ENCODE assay signal across 21 cellular contexts in genomic region chr16:49630783-49631182, GRCh38.
A peak's percentile ranks its signal among the peaks of the same experiment; 100 is the strongest.
DNase-seq lines count a peak whose midpoint lies in the region; ATAC-seq and TF ChIP-seq lines count a peak whose summit lies in the region.
"Had no signal": no experiment of that assay in that cellular context is flagged by ENCODE, and none has a peak within 500 bp of the region (broad histone marks: within the 10 kb centered on the region; RNA-seq: fewer than 3 reads in every experiment).

No MANE protein-coding gene starts in this region.

- H3K4me2 ChIP-seq in neural progenitor cell = no peak overlapping the region
- H3K4me2 ChIP-seq: GM23338 had no signal

- no peaks in the 10 kb centered on the region for H3K9me3 Mint-ChIP-seq in natural killer cell treated with Interleukin-12 subunit alpha and Interleukin-12 subunit beta and Interleukin-15 and Interleukin-18, amount 100 ng/mL, for 72 hours
- H3K9me3 Mint-ChIP-seq in natural killer cell (no peaks in the 10 kb centered on the region), endothelial cell (ENCODE audit: unreplicated experiment) (no peaks in the 10 kb centered on the region), neural progenitor cell (peaks cover 9% of the 10 kb centered on the region)
- H3K9me3 Mint-ChIP-seq: CD4-positive, alpha-beta memory T cell; GM23338 had no signal

- H3K9me3 ChIP-seq in neural progenitor cell (ENCODE audit: low read depth) = no peaks in the 10 kb centered on the region
- H3K9me3 ChIP-seq in suprapubic skin = no peaks in the 10 kb centered on the region

- intact Hi-C loops in natural killer cell (cut with micrococcal nuclease) = no loop called here

- H3K27ac ChIP-seq in neural progenitor cell (no peak overlapping the region), suprapubic skin (no peak overlapping the region)

- H3K36me3 ChIP-seq in neural progenitor cell = no peaks in the 10 kb centered on the region
- peaks cover 5% of the 10 kb centered on the region for H3K36me3 ChIP-seq in suprapubic skin

- no peak overlapping the region for H3K9ac ChIP-seq in neural progenitor cell

- TF ChIP-seq CTCF in natural killer cell (IDR thresholded peaks at IDR 0.05) = no peak
- no peak for TF ChIP-seq CTCF in endothelial cell (IDR thresholded peaks at IDR 0.05; ENCODE audit: unreplicated experiment)
- no peak for TF ChIP-seq CTCF in neural progenitor cell (IDR thresholded peaks at IDR 0.05)
- no peak for TF ChIP-seq CTCF in suprapubic skin (IDR thresholded peaks at IDR 0.05)

- no peak for ATAC-seq in natural killer cell treated with Interleukin-12 subunit alpha and Interleukin-12 subunit beta and Interleukin-15 and Interleukin-18, amount 100 ng/mL, for 72 hours
- ATAC-seq in natural killer cell = no peak
- no peak for ATAC-seq in HG03460 (IDR thresholded peaks at IDR 0.05; ENCODE audit: unreplicated experiment)
- no peak for ATAC-seq in GM21786 (IDR thresholded peaks at IDR 0.05; ENCODE audit: unreplicated experiment)
- ATAC-seq: GM12878, GM23338, HepG2 had no signal

- H3K79me2 ChIP-seq in neural progenitor cell (ENCODE audit: low read depth) = peaks cover 16% of the 10 kb centered on the region

- no peaks in the 10 kb centered on the region for H3K27me3 ChIP-seq in neural progenitor cell
- no peaks in the 10 kb centered on the region for H3K27me3 ChIP-seq in suprapubic skin

- H3K4me3 ChIP-seq in neural progenitor cell = no peak overlapping the region
- H3K4me3 ChIP-seq in suprapubic skin = no peak overlapping the region
- H3K4me3 ChIP-seq: GM12878, GM23338 had no signal

- peaks cover 42% of the 10 kb centered on the region for H4K20me1 ChIP-seq in neural progenitor cell (ENCODE audit: low read depth)

- TF ChIP-seq POLR2A in suprapubic skin (IDR thresholded peaks at IDR 0.05) = no peak

- TF ChIP-seq EP300 in suprapubic skin (IDR thresholded peaks at IDR 0.05) = no peak

- H3K36me3 Mint-ChIP-seq in natural killer cell treated with Interleukin-12 subunit alpha and Interleukin-12 subunit beta and Interleukin-15 and Interleukin-18, amount 100 ng/mL, for 72 hours = no peaks in the 10 kb centered on the region
- H3K36me3 Mint-ChIP-seq in natural killer cell (no peaks in the 10 kb centered on the region), endothelial cell (ENCODE audit: low read depth, unreplicated experiment) (peaks cover 22% of the 10 kb centered on the region), neural progenitor cell (peaks cover 22% of the 10 kb centered on the region)
- H3K36me3 Mint-ChIP-seq: CD4-positive, alpha-beta memory T cell had no signal

- H3K27me3 Mint-ChIP-seq in natural killer cell treated with Interleukin-12 subunit alpha and Interleukin-12 subunit beta and Interleukin-15 and Interleukin-18, amount 100 ng/mL, for 72 hours = no peaks in the 10 kb centered on the region
- H3K27me3 Mint-ChIP-seq in natural killer cell (ENCODE audit: low read depth in 2 of 2) = no peaks in the 10 kb centered on the region
- H3K27me3 Mint-ChIP-seq in endothelial cell (ENCODE audit: unreplicated experiment) = peaks cover 9% of the 10 kb centered on the region
- H3K27me3 Mint-ChIP-seq in neural progenitor cell (ENCODE audit: insufficient read depth, low read depth) = peaks cover 2% of the 10 kb centered on the region
- H3K27me3 Mint-ChIP-seq: B cell had no signal

- H3K4me3 Mint-ChIP-seq in natural killer cell treated with Interleukin-12 subunit alpha and Interleukin-12 subunit beta and Interleukin-15 and Interleukin-18, amount 100 ng/mL, for 72 hours = no peak overlapping the region
- no peak overlapping the region for H3K4me3 Mint-ChIP-seq in natural killer cell
- peak overlapping the region; percentile 4 for H3K4me3 Mint-ChIP-seq in endothelial cell (ENCODE audit: unreplicated experiment)
- no peak overlapping the region for H3K4me3 Mint-ChIP-seq in neural progenitor cell
- H3K4me3 Mint-ChIP-seq: B cell; CD4-positive, alpha-beta memory T cell; GM23338 had no signal

- no peak overlapping the region for H3K27ac Mint-ChIP-seq in natural killer cell treated with Interleukin-12 subunit alpha and Interleukin-12 subunit beta and Interleukin-15 and Interleukin-18, amount 100 ng/mL, for 72 hours
- no peak overlapping the region for H3K27ac Mint-ChIP-seq in natural killer cell
- no peak overlapping the region for H3K27ac Mint-ChIP-seq in endothelial cell (ENCODE audit: unreplicated experiment)
- H3K27ac Mint-ChIP-seq in neural progenitor cell = peak overlapping the region; percentile 6
- H3K27ac Mint-ChIP-seq: B cell; CD4-positive, alpha-beta memory T cell; GM23338 had no signal

- H3F3A ChIP-seq in neural progenitor cell (ENCODE audit: low read depth) = no peaks in the 10 kb centered on the region

- 94% methylated on average over 4 of the region's 4 CpGs for WGBS in suprapubic skin

- DNase-seq in natural killer cell treated with Interleukin-12 subunit alpha and Interleukin-12 subunit beta and Interleukin-15 and Interleukin-18, amount 100 ng/mL, for 72 hours (ENCODE audit: low spot score) = peak; percentile 37
- DNase-seq in natural killer cell (no peak), endothelial cell (ENCODE audit: low spot score) (no peak), neural progenitor cell (ENCODE audit: low spot score) (no peak), suprapubic skin (ENCODE audit: low spot score in 2 of 2) (no peak)
- no peak for DNase-seq in stimulated activated CD4-positive, alpha-beta T cell treated with anti-CD3 and anti-CD28 coated beads, Interleukin-1b, Interleukin-23, amount 100 ng/mL, for 48 hours
- DNase-seq: CD4-positive, alpha-beta memory T cell; EL; KBM-7; NCI-H1417 treated with DMSO at 0.1 percent for 48 hours; NCI-H187 treated with DMSO at 0.1 percent for 48 hours; NCI-H2227 treated with DMSO at 0.1 percent for 48 hours; NCI-H510A treated with DMSO at 0.1 percent for 48 hours; NCI-H774; SHP77 had no signal

- H3K4me1 Mint-ChIP-seq in natural killer cell treated with Interleukin-12 subunit alpha and Interleukin-12 subunit beta and Interleukin-15 and Interleukin-18, amount 100 ng/mL, for 72 hours (ENCODE audit: low read depth in 2 of 2) = no peaks in the 10 kb centered on the region
- no peaks in the 10 kb centered on the region for H3K4me1 Mint-ChIP-seq in natural killer cell
- peaks cover 12% of the 10 kb centered on the region for H3K4me1 Mint-ChIP-seq in endothelial cell (ENCODE audit: unreplicated experiment)
- H3K4me1 Mint-ChIP-seq in neural progenitor cell = peaks cover 34% of the 10 kb centered on the region
- H3K4me1 Mint-ChIP-seq: B cell; CD4-positive, alpha-beta memory T cell had no signal

- no peaks in the 10 kb centered on the region for H3K4me1 ChIP-seq in neural progenitor cell
- H3K4me1 ChIP-seq in suprapubic skin = no peaks in the 10 kb centered on the region

- H2AFZ ChIP-seq in neural progenitor cell (replicated peaks) = no peak overlapping the region
- H2AFZ ChIP-seq: GM23338 had no signal
